Comparison of ENCODE assay signal across 1 cellular context in the genomic region with DNA sequence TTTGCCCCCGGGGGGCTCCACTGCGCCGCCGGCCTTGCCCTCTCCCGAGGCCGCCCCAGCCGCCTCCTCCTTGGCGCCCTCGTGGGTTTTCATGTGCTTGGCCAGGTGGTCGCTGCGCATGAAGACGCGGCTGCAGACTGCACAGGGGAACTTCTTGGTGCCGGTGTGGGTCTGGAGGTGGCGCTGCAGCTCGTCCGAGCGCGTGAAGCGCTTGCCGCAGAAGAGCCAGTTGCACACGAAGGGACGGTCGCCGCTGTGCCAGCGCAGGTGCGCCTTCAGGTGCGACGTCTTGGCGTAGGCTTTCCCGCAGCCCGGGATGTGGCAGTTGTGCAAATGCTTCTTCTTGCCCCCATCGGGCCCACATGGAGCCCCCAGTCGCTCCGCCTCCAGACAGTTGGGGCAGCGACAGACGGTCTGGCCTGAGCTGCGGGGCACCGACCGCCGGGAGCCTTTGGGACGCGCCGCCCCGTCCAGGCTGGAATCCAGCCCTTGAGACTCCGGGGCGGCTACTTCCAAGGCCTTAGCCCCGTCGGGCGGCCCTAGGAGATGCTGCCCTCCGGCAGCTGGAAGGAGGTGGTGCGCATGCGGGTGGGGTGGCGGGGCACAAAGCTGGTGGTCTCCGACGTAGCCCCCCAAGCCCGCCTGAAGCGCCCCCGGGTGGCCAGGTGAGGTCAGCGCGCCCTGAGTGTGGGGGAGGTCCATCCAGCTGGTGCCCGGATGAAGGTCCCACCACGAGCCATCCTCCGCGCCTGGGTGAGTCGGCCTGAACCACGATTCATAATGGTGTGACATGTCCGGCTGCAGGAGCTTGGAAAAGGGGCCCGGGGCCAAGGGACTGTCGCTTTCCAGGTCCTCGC.
TF ChIP-seq lines count a peak whose summit lies in the region.

No MANE protein-coding gene starts in this region.

TF ChIP-seq in HCT116, 20 proteins besides CTCF, POLR2A, EP300 and RAD21:
- TF ChIP-seq, protein P1, sequence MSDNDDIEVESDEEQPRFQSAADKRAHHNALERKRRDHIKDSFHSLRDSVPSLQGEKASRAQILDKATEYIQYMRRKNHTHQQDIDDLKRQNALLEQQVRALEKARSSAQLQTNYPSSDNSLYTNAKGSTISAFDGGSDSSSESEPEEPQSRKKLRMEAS (IDR thresholded peaks at IDR 0.05): no peak
- TF ChIP-seq ELF1 (IDR thresholded peaks at IDR 0.05; ENCODE audit: borderline replicate concordance, low read depth): no peak
- TF ChIP-seq JUND (IDR thresholded peaks at IDR 0.05): no peak
- TF ChIP-seq, protein P2, sequence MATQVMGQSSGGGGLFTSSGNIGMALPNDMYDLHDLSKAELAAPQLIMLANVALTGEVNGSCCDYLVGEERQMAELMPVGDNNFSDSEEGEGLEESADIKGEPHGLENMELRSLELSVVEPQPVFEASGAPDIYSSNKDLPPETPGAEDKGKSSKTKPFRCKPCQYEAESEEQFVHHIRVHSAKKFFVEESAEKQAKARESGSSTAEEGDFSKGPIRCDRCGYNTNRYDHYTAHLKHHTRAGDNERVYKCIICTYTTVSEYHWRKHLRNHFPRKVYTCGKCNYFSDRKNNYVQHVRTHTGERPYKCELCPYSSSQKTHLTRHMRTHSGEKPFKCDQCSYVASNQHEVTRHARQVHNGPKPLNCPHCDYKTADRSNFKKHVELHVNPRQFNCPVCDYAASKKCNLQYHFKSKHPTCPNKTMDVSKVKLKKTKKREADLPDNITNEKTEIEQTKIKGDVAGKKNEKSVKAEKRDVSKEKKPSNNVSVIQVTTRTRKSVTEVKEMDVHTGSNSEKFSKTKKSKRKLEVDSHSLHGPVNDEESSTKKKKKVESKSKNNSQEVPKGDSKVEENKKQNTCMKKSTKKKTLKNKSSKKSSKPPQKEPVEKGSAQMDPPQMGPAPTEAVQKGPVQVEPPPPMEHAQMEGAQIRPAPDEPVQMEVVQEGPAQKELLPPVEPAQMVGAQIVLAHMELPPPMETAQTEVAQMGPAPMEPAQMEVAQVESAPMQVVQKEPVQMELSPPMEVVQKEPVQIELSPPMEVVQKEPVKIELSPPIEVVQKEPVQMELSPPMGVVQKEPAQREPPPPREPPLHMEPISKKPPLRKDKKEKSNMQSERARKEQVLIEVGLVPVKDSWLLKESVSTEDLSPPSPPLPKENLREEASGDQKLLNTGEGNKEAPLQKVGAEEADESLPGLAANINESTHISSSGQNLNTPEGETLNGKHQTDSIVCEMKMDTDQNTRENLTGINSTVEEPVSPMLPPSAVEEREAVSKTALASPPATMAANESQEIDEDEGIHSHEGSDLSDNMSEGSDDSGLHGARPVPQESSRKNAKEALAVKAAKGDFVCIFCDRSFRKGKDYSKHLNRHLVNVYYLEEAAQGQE (IDR thresholded peaks at IDR 0.05; ENCODE audit: low read depth): no peak
- no peak for TF ChIP-seq EZH2 (IDR thresholded peaks at IDR 0.05)
- TF ChIP-seq SP1 (IDR thresholded peaks at IDR 0.05; ENCODE audit: low read depth): no peak
- TF ChIP-seq CEBPB (IDR thresholded peaks at IDR 0.05; ENCODE audit: low read depth): no peak
- TF ChIP-seq CBX3 (IDR thresholded peaks at IDR 0.05; ENCODE audit: low read depth): no peak
- no peak for TF ChIP-seq SIN3A (IDR thresholded peaks at IDR 0.05; ENCODE audit: low read depth)
- no peak for TF ChIP-seq ZNF274 (IDR thresholded peaks at IDR 0.05; ENCODE audit: low read depth, low read length)
- no peak for TF ChIP-seq POLR2AphosphoS5 (IDR thresholded peaks at IDR 0.05; ENCODE audit: low read depth, low read length)
- TF ChIP-seq, protein P3, sequence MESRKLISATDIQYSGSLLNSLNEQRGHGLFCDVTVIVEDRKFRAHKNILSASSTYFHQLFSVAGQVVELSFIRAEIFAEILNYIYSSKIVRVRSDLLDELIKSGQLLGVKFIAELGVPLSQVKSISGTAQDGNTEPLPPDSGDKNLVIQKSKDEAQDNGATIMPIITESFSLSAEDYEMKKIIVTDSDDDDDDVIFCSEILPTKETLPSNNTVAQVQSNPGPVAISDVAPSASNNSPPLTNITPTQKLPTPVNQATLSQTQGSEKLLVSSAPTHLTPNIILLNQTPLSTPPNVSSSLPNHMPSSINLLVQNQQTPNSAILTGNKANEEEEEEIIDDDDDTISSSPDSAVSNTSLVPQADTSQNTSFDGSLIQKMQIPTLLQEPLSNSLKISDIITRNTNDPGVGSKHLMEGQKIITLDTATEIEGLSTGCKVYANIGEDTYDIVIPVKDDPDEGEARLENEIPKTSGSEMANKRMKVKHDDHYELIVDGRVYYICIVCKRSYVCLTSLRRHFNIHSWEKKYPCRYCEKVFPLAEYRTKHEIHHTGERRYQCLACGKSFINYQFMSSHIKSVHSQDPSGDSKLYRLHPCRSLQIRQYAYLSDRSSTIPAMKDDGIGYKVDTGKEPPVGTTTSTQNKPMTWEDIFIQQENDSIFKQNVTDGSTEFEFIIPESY (IDR thresholded peaks at IDR 0.05; ENCODE audit: extremely low read depth, insufficient replicate concordance, low read length): no peak
- no peak for TF ChIP-seq TCF7L2 (IDR thresholded peaks at IDR 0.05; ENCODE audit: borderline replicate concordance, extremely low read depth, insufficient read depth, insufficient read length)
- TF ChIP-seq FOSL1 (IDR thresholded peaks at IDR 0.05; ENCODE audit: low read depth): no peak
- no peak for TF ChIP-seq ZFX (IDR thresholded peaks at IDR 0.05)
TF ChIP-seq in HCT116: peak in this region for 0.
